In the genomic region with DNA sequence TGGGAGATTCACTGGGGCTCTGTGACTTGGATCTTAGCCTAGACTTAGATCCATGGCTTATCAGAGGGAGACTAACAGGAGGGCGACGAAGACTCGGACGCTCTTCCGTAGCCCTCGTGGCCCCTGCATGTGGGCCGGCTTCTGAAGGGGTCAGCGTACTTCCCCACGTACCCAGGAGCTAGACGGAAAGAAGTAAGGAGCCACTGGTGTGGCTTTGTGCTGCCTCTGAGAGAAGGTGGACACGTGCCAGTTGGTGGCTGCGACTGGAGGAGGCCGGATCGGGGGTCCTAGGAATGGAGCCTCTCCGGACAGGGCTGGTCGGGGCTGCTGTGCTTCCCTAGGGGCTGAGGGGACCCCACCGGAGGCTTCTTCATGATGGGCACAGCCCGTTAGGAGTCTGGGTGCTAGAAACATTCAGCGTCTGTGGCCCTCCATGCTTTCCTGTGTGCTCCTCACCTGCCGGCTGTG, we compare ENCODE assay signal across 8 cellular contexts. TPM values are rescaled to one million over a fixed set of nuclear protein-coding genes. Genes with fewer than 3 reads are reported as not detected.
DNase-seq lines count a peak whose midpoint lies in the region; ATAC-seq and TF ChIP-seq lines count a peak whose summit lies in the region.

No MANE protein-coding gene starts in this region.

- peaks cover 6% of the 10 kb centered on the region for H3K79me2 ChIP-seq in osteoblast (ENCODE audit: insufficient read depth, low read length)

- peaks cover 54 to 92% (median 71%) of the 10 kb centered on the region in 4 donors for H3K4me1 Mint-ChIP-seq in CD4-positive, alpha-beta memory T cell
- peaks cover 58% of the 10 kb centered on the region for H3K4me1 Mint-ChIP-seq in activated naive CD8-positive, alpha-beta T cell treated with anti-CD3 and anti-CD28 coated beads, Interleukin-2, amount 10 ng/mL, durations not matched to agents 7 days and 5 days
- peaks cover 60 to 83% (median 82%) of the 10 kb centered on the region in 3 donors for H3K4me1 Mint-ChIP-seq in naive B cell

- DNase-seq in CD4-positive, alpha-beta memory T cell, result no peak
- peak; percentile 21 to 28 for DNase-seq in Kasumi-1 (lab: John Stamatoyannopoulos, UW)
- DNase-seq in activated naive CD8-positive, alpha-beta T cell treated with anti-CD3 and anti-CD28 coated beads, Interleukin-2, amount 10 ng/mL, durations not matched to agents 7 days and 5 days, result no peak
- no peak for DNase-seq in naive B cell
- DNase-seq in osteoblast (ENCODE audit: insufficient read length, low spot score, missing footprints), result no peak
- no peak for DNase-seq in occipital lobe (lab: John Stamatoyannopoulos, UW)
- no peak for DNase-seq in NCI-H526 treated with DMSO at 0.1 percent for 48 hours (lab: John Stamatoyannopoulos, UW)
- no peak for DNase-seq in SHP77 treated with DMSO at 0.1 percent for 48 hours (lab: John Stamatoyannopoulos, UW)

- TF ChIP-seq CTCF in osteoblast (IDR thresholded peaks at IDR 0.05; ENCODE audit: extremely low read depth, low read depth, low read length), result no peak

- no peak for ATAC-seq in activated naive CD8-positive, alpha-beta T cell treated with anti-CD3 and anti-CD28 coated beads, Interleukin-2, amount 10 ng/mL, durations not matched to agents 7 days and 5 days (ENCODE audit: low read depth)
- no peak for ATAC-seq in naive B cell (ENCODE audit: low read depth in 2 of 2)

- H3K9me3 ChIP-seq in CD4-positive, alpha-beta memory T cell (ENCODE audit: control insufficient read depth in 1 of 2, low read length in 2 of 2), result no peaks in the 10 kb centered on the region
- no peaks in the 10 kb centered on the region for H3K9me3 ChIP-seq in osteoblast (ENCODE audit: low read depth, low read length)

- H3K36me3 ChIP-seq in CD4-positive, alpha-beta memory T cell (ENCODE audit: insufficient read depth, low read length), result no peaks in the 10 kb centered on the region
- no peaks in the 10 kb centered on the region for H3K36me3 ChIP-seq in osteoblast (ENCODE audit: insufficient read depth, low read length)

- peak overlapping the region; percentile 77 for H3K27ac ChIP-seq in CD4-positive, alpha-beta memory T cell (ENCODE audit: low read depth, low read length)
- H3K27ac ChIP-seq in osteoblast (ENCODE audit: low read depth, low read length), result no peak overlapping the region

- CTCF ChIA-PET in CD4-positive, alpha-beta memory T cell (lab: Charles Lee; ENCODE audit: partially characterized antibody), result interaction anchor here (1.2 to 5.8 kb wide), 5 partner anchors 9 to 44 kb away, joined by 3 to 63 read pairs (median 16); no protein-coding TSS in a partner anchor

- H3K27ac Mint-ChIP-seq in CD4-positive, alpha-beta memory T cell, result peak overlapping the region; percentile 75 to 97 (median 94)
- peak overlapping the region; percentile 90 for H3K27ac Mint-ChIP-seq in activated naive CD8-positive, alpha-beta T cell treated with anti-CD3 and anti-CD28 coated beads, Interleukin-2, amount 10 ng/mL, durations not matched to agents 7 days and 5 days
- peak overlapping the region; percentile 95 to 99 (median 98) for H3K27ac Mint-ChIP-seq in naive B cell

- peak overlapping the region; percentile 80 to 95 (median 92) for H3K4me3 Mint-ChIP-seq in CD4-positive, alpha-beta memory T cell
- peak overlapping the region; percentile 78 for H3K4me3 Mint-ChIP-seq in activated naive CD8-positive, alpha-beta T cell treated with anti-CD3 and anti-CD28 coated beads, Interleukin-2, amount 10 ng/mL, durations not matched to agents 7 days and 5 days
- H3K4me3 Mint-ChIP-seq in naive B cell, result peak overlapping the region; percentile 81 to 95 (median 90)

- H3K4me2 ChIP-seq in osteoblast (ENCODE audit: insufficient read depth, low read length), result no peak overlapping the region

- H3K36me3 Mint-ChIP-seq in CD4-positive, alpha-beta memory T cell, result peaks cover 19 to 36% of the 10 kb centered on the region in 2 donors
- H3K36me3 Mint-ChIP-seq in activated naive CD8-positive, alpha-beta T cell treated with anti-CD3 and anti-CD28 coated beads, Interleukin-2, amount 10 ng/mL, durations not matched to agents 7 days and 5 days, result peaks cover 19% of the 10 kb centered on the region
- no peaks in the 10 kb centered on the region for H3K36me3 Mint-ChIP-seq in naive B cell

- no peaks in the 10 kb centered on the region for H4K20me1 ChIP-seq in osteoblast (ENCODE audit: insufficient read depth, low read length)

- H3K9me3 Mint-ChIP-seq in CD4-positive, alpha-beta memory T cell, result no peaks in the 10 kb centered on the region
- H3K9me3 Mint-ChIP-seq in activated naive CD8-positive, alpha-beta T cell treated with anti-CD3 and anti-CD28 coated beads, Interleukin-2, amount 10 ng/mL, durations not matched to agents 7 days and 5 days, result no peaks in the 10 kb centered on the region
- H3K9me3 Mint-ChIP-seq in naive B cell, result no peaks in the 10 kb centered on the region

- peaks cover 79% of the 10 kb centered on the region for H3K4me1 ChIP-seq in CD4-positive, alpha-beta memory T cell (ENCODE audit: insufficient read depth, low read length)
- H3K4me1 ChIP-seq in osteoblast (ENCODE audit: insufficient read depth, low read length), result peaks cover 3% of the 10 kb centered on the region

- no peaks in the 10 kb centered on the region for H3K27me3 Mint-ChIP-seq in CD4-positive, alpha-beta memory T cell
- H3K27me3 Mint-ChIP-seq in activated naive CD8-positive, alpha-beta T cell treated with anti-CD3 and anti-CD28 coated beads, Interleukin-2, amount 10 ng/mL, durations not matched to agents 7 days and 5 days, result no peaks in the 10 kb centered on the region
- H3K27me3 Mint-ChIP-seq in naive B cell, result no peaks in the 10 kb centered on the region

- no peaks in the 10 kb centered on the region for H3K27me3 ChIP-seq in CD4-positive, alpha-beta memory T cell (ENCODE audit: insufficient read depth, low read length)
- peaks cover 21% of the 10 kb centered on the region for H3K27me3 ChIP-seq in osteoblast (ENCODE audit: insufficient read depth, low read length)

- H2AFZ ChIP-seq in osteoblast (ENCODE audit: low read length), result no peak overlapping the region

- peak overlapping the region; percentile 75 to 89 for H3K4me3 ChIP-seq in CD4-positive, alpha-beta memory T cell (ENCODE audit: low read length in 2 of 2)
- H3K4me3 ChIP-seq in osteoblast (ENCODE audit: insufficient read depth, low read length), result no peak overlapping the region

- intact Hi-C loops in CD4-positive, alpha-beta memory T cell (cut with micrococcal nuclease), result loop anchor here (1.0 kb wide), 1 partner anchor 8 kb away; no protein-coding TSS in a partner anchor

- POLR2A ChIA-PET in CD4-positive, alpha-beta memory T cell (lab: Charles Lee; ENCODE audit: partially characterized antibody), result interaction anchor here (0.6 to 8.3 kb wide), 19 partner anchors 9 to 100 kb away, joined by 3 to 101 read pairs (median 4); a partner anchor contains a TSS
- POLR2A ChIA-PET in activated naive CD8-positive, alpha-beta T cell treated with anti-CD3 and anti-CD28 coated beads, Interleukin-2, amount 10 ng/mL, durations not matched to agents 7 days and 5 days (lab: Charles Lee), result interaction anchor here (0.9 to 2.9 kb wide), 6 partner anchors 9 to 227 kb away, joined by 3 to 14 read pairs (median 4); a partner anchor contains a TSS

RNA-seq across cellular contexts. Expression of a gene that starts 1.0 kb away (rescaled TPM):
- 10 to 100 TPM; 18.7 to 20.0 TPM for total RNA-seq in CD4-positive, alpha-beta memory T cell
- 1 to 10 TPM; 4.6 to 5.0 TPM for polyA plus RNA-seq in CD4-positive, alpha-beta memory T cell
- 10 to 100 TPM; 16.2 to 17.0 TPM for total RNA-seq in activated naive CD8-positive, alpha-beta T cell treated with anti-CD3 and anti-CD28 coated beads, Interleukin-2, amount 10 ng/mL, durations not matched to agents 7 days and 5 days
- polyA plus RNA-seq in naive B cell (ENCODE audit: low read depth in 6 of 6), result 10 to 100 TPM in 2 of 6 donors, 1 to 10 TPM in 4; 1.2 to 11.8 (median 4.9) TPM
- total RNA-seq in osteoblast, result 0.72 and 1.2 TPM in 2 replicates
- 1.2 TPM for total RNA-seq in occipital lobe

Comparison
In these comparisons a context has a peak if more than half of its experiments do, and no peak if none do; other contexts are left out.
1. DNase-seq: peak in Kasumi-1 (2 of 2); none in CD4-positive, alpha-beta memory T cell (0 of 5), activated naive CD8-positive, alpha-beta T cell treated with anti-CD3 and anti-CD28 coated beads, Interleukin-2, amount 10 ng/mL, durations not matched to agents 7 days and 5 days (single experiment), naive B cell (single experiment), osteoblast (single experiment), occipital lobe (single experiment), NCI-H526 treated with DMSO at 0.1 percent for 48 hours (single experiment) and SHP77 treated with DMSO at 0.1 percent for 48 hours (single experiment).
2. Peak in every context shown above with its lines, with median percentiles within 50 percentile points of each other: H3K27ac Mint-ChIP-seq and H3K4me3 Mint-ChIP-seq.